In the genomic region with DNA sequence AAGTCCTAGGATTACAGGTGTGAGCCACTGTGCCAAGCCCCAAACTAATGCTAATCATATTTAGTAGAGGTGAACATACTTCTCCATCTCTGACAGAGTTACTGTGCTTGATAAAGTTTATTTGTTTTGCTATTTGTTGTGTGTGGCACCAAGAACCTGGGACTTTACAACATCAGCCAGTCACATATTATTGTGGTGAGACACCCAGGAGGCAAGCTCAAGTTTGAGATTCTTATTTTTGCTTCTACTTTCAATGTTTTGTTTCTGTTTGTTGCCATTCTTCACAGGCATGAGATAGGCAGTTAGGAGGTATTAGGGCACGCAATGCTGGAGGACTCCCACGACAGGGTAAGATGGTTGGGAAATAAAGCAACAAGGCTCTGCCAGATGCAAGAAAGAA, we compare ENCODE assay signal across 33 cellular contexts.
"Had no signal": no experiment of that assay in that cellular context is flagged by ENCODE, and none has a peak within 500 bp of the region (broad histone marks: within the 10 kb centered on the region; RNA-seq: fewer than 3 reads in every experiment).

No MANE protein-coding gene starts in this region.

- H3K27ac Mint-ChIP-seq: activated naive CD4-positive, alpha-beta T cell treated with anti-CD3 and anti-CD28 coated beads, Interleukin-2, amount 50 U/mL, for 72 hours; dendritic cell treated with granulocyte-macrophage colony-stimulating factor and Interleukin-4, amounts not matched to agents 40 ng/mL and 50 ng/mL, for 4 days; endodermal cell; memory B cell; stimulated activated memory B cell treated with anti-CD40 and anti-IgM and Interleukin-4, amounts not matched to agents 10 μg/mL and 1 μg/mL and 100 μg/mL, for 72 hours; stimulated activated naive CD8-positive, alpha-beta T cell treated with anti-CD3 and anti-CD28 coated beads, Interleukin-15, amount 100 ng/mL, for 72 hours had no signal

- H3K27me3 ChIP-seq: foreskin keratinocyte, heart right ventricle, pancreas, tibial artery had no signal

- H3K36me3 ChIP-seq: heart right ventricle, pancreas, prostate gland, tibial artery, WERI-Rb-1 had no signal

- H3K27ac ChIP-seq: foreskin keratinocyte, heart right ventricle, pancreas, prostate gland, tibial artery, WERI-Rb-1 had no signal

- FAIRE-seq: bronchial epithelial cell, pancreas had no signal

- H3K9me3 Mint-ChIP-seq: activated naive CD4-positive, alpha-beta T cell treated with anti-CD3 and anti-CD28 coated beads, Interleukin-2, amount 50 U/mL, for 72 hours; central memory CD8-positive, alpha-beta T cell; dendritic cell treated with granulocyte-macrophage colony-stimulating factor and Interleukin-4, amounts not matched to agents 40 ng/mL and 50 ng/mL, for 4 days; endodermal cell; memory B cell; neural crest cell; stimulated activated memory B cell treated with anti-CD40 and anti-IgM and Interleukin-4, amounts not matched to agents 10 μg/mL and 1 μg/mL and 100 μg/mL, for 72 hours had no signal

- H3K4me1 Mint-ChIP-seq: endodermal cell; neural crest cell; stimulated activated memory B cell treated with anti-CD40 and anti-IgM and Interleukin-4, amounts not matched to agents 10 μg/mL and 1 μg/mL and 100 μg/mL, for 72 hours had no signal

- H3K4me3 Mint-ChIP-seq: central memory CD8-positive, alpha-beta T cell; dendritic cell treated with granulocyte-macrophage colony-stimulating factor and Interleukin-4, amounts not matched to agents 40 ng/mL and 50 ng/mL, for 4 days; endodermal cell; memory B cell; neural crest cell; stimulated activated memory B cell treated with anti-CD40 and anti-IgM and Interleukin-4, amounts not matched to agents 10 μg/mL and 1 μg/mL and 100 μg/mL, for 72 hours; stimulated activated naive CD8-positive, alpha-beta T cell treated with anti-CD3 and anti-CD28 coated beads, Interleukin-15, amount 100 ng/mL, for 72 hours had no signal

- ATAC-seq: activated naive CD4-positive, alpha-beta T cell treated with anti-CD3 and anti-CD28 coated beads, Interleukin-2, amount 50 U/mL, for 72 hours; esophagus mucosa; foreskin keratinocyte; heart right ventricle; naive thymus-derived CD4-positive, alpha-beta T cell; pancreas; sciatic nerve; stimulated activated memory B cell treated with anti-CD40 and anti-IgM and Interleukin-4, amounts not matched to agents 10 μg/mL and 1 μg/mL and 100 μg/mL, for 72 hours; stimulated activated naive CD8-positive, alpha-beta T cell treated with anti-CD3 and anti-CD28 coated beads, Interleukin-15, amount 100 ng/mL, for 72 hours had no signal

- H3K36me3 Mint-ChIP-seq: activated naive CD4-positive, alpha-beta T cell treated with anti-CD3 and anti-CD28 coated beads, Interleukin-2, amount 50 U/mL, for 72 hours; memory B cell; stimulated activated memory B cell treated with anti-CD40 and anti-IgM and Interleukin-4, amounts not matched to agents 10 μg/mL and 1 μg/mL and 100 μg/mL, for 72 hours had no signal

- H3K4me1 ChIP-seq: foreskin keratinocyte, heart right ventricle, pancreas, prostate gland, tibial artery had no signal

- H3K9me3 ChIP-seq: heart right ventricle, pancreas, prostate gland, tibial artery had no signal

- H3K4me3 ChIP-seq: heart right ventricle, pancreas, prostate gland, smooth muscle cell, tibial artery had no signal

- DNase-seq: activated CD4-positive, alpha-beta T cell treated with anti-CD3 and anti-CD28 coated beads for 1 hour; activated CD4-positive, alpha-beta T cell treated with anti-CD3 and anti-CD28 coated beads, Interleukin-2, amount 50 U/mL, for 4 hours; activated CD8-positive, alpha-beta memory T cell treated with anti-CD3 and anti-CD28 coated beads for 24 hours; activated CD8-positive, alpha-beta memory T cell treated with anti-CD3 and anti-CD28 coated beads, Interleukin-2, amount 50 U/mL, for 4 hours; activated gamma-delta T cell treated with Interleukin-2 at 50 U/mL for 16 hours; activated T-cell treated with anti-CD3 and anti-CD28 coated beads, Interleukin-2, amount 50 U/mL, for 1 hour; endodermal cell; foreskin keratinocyte; heart right ventricle; midbrain; naive thymus-derived CD4-positive, alpha-beta T cell; nucleus accumbens; pancreas; retina; stimulated activated CD4-positive, alpha-beta T cell treated with anti-CD3 and anti-CD28 coated beads, Interleukin-1b, Interleukin-23, amount 100 ng/mL, for 48 hours; stimulated activated CD4-positive, alpha-beta T cell treated with anti-CD3 and anti-CD28 coated beads, Interleukin-4, amount 100 ng/mL, for 4 hours; stimulated activated CD8-positive, alpha-beta memory T cell treated with anti-CD3 and anti-CD28 coated beads, Interleukin-4, amount 100 ng/mL, for 48 hours; stimulated activated naive CD8-positive, alpha-beta T cell treated with anti-CD3 and anti-CD28 coated beads, Interleukin-15, amount 100 ng/mL, for 72 hours; substantia nigra; T-helper 9 cell; tibial artery; WERI-Rb-1 had no signal

- H3K27me3 Mint-ChIP-seq: central memory CD8-positive, alpha-beta T cell; dendritic cell treated with granulocyte-macrophage colony-stimulating factor and Interleukin-4, amounts not matched to agents 40 ng/mL and 50 ng/mL, for 4 days; memory B cell; naive thymus-derived CD4-positive, alpha-beta T cell; stimulated activated memory B cell treated with anti-CD40 and anti-IgM and Interleukin-4, amounts not matched to agents 10 μg/mL and 1 μg/mL and 100 μg/mL, for 72 hours; stimulated activated naive CD8-positive, alpha-beta T cell treated with anti-CD3 and anti-CD28 coated beads, Interleukin-15, amount 100 ng/mL, for 72 hours had no signal
